8 cellular contexts compared by ENCODE assay signal in genomic region chr3:108590443-108590842, GRCh38. TPM values are rescaled to one million over a fixed set of nuclear protein-coding genes. Genes with fewer than 3 reads are reported as not detected.
DNase-seq lines count a peak whose midpoint lies in the region; ATAC-seq and TF ChIP-seq lines count a peak whose summit lies in the region.

No MANE protein-coding gene starts in this region.

- no peaks in the 10 kb centered on the region for H3K9me2 ChIP-seq in Karpas-422 (replicated peaks; ENCODE audit: insufficient read depth, low read length)

- H3K79me2 ChIP-seq in Karpas-422 (ENCODE audit: low read length) (peaks cover 56% of the 10 kb centered on the region), mammary epithelial cell (ENCODE audit: insufficient read depth, low read length) (peaks cover 43% of the 10 kb centered on the region)

- H3K9me3 ChIP-seq in Caco-2 = no peaks in the 10 kb centered on the region
- H3K9me3 ChIP-seq in Karpas-422 (ENCODE audit: low read length) = no peaks in the 10 kb centered on the region
- H3K9me3 ChIP-seq in mammary epithelial cell (replicated peaks; ENCODE audit: insufficient read depth, low read length) = no peaks in the 10 kb centered on the region

- WGBS in mammary epithelial cell (ENCODE audit: low coverage, missing lambda C conversion rate) = 2% methylated on average over 4 of the region's 4 CpGs

- H3K9ac ChIP-seq in Karpas-422 (ENCODE audit: low read length) (peak overlapping the region; percentile 90), mammary epithelial cell (ENCODE audit: insufficient read depth, low read length) (peak overlapping the region; percentile 95)

- BruUV-seq in Caco-2 (replicated peaks; lab: Mats Ljungman, UMichigan) (no TSS peak), mammary epithelial cell (replicated peaks; lab: Mats Ljungman, UMichigan) (no TSS peak)

- in situ Hi-C loops in mammary epithelial cell (cut with MboI; ENCODE audit: low sequenced_read_pairs in 2 of 2) = no loop called here

- H3K36me3 ChIP-seq in Caco-2 (ENCODE audit: control insufficient read depth, insufficient read depth, low read length) (no peaks in the 10 kb centered on the region), Karpas-422 (ENCODE audit: insufficient read depth, low read length) (peaks cover 15% of the 10 kb centered on the region; the same call in 1 of the 2 replicates), mammary epithelial cell (ENCODE audit: insufficient read depth, low read length) (no peaks in the 10 kb centered on the region)

- H3K27me3 ChIP-seq in Caco-2 (replicated peaks; ENCODE audit: control insufficient read depth, insufficient read depth, low read length) (no peaks in the 10 kb centered on the region), Karpas-422 (ENCODE audit: low read length) (no peaks in the 10 kb centered on the region), mammary epithelial cell (ENCODE audit: insufficient read depth, low read length) (no peaks in the 10 kb centered on the region)

- H3K4me1 ChIP-seq in Caco-2 = no peaks in the 10 kb centered on the region
- peaks cover 36% of the 10 kb centered on the region for H3K4me1 ChIP-seq in Karpas-422 (ENCODE audit: low read length)
- peaks cover 4% of the 10 kb centered on the region for H3K4me1 ChIP-seq in mammary epithelial cell (ENCODE audit: insufficient read depth, low read length)

- H3K27ac ChIP-seq in Karpas-422 (ENCODE audit: low read length) (peak overlapping the region; percentile 87), mammary epithelial cell (ENCODE audit: insufficient read depth, low read depth, low read length) (peak overlapping the region; percentile 96)

- peaks cover 8% of the 10 kb centered on the region for H3K4me1 Mint-ChIP-seq in Caco-2 (ENCODE audit: low read depth, unreplicated experiment)
- peaks cover 17 to 44% (median 34%) of the 10 kb centered on the region in 4 donors for H3K4me1 Mint-ChIP-seq in naive thymus-derived CD8-positive, alpha-beta T cell

- DNase-seq in Caco-2 (no peak), Karpas-422 (peak; percentile 55), mammary epithelial cell (peak; percentile 26), SKM-1 treated with dmso at 0.1 percent for 144 hours (lab: John Stamatoyannopoulos, UW; ENCODE audit: unreplicated experiment) (no peak)
- peak in 6 of 10 donors; percentile 7 to 54 (median 30) for DNase-seq in naive thymus-derived CD8-positive, alpha-beta T cell

- H2AFZ ChIP-seq in Karpas-422 (ENCODE audit: low read length) = no peak overlapping the region
- H2AFZ ChIP-seq in mammary epithelial cell (ENCODE audit: low read depth, low read length) = peak overlapping the region; percentile 58

- peak overlapping the region; percentile 95 for H3K4me3 ChIP-seq in Caco-2 (ENCODE audit: low read depth, low read length)
- peak overlapping the region; percentile 96 for H3K4me3 ChIP-seq in Karpas-422 (ENCODE audit: low read length)
- H3K4me3 ChIP-seq in mammary epithelial cell (replicated peaks in 1 of 3; ENCODE audit: insufficient read depth in 1 of 3, low read depth in 2 of 3, low read length in 3 of 3) = peak overlapping the region; percentile 81 to 96 (median 83)

- ATAC-seq in naive thymus-derived CD8-positive, alpha-beta T cell = peak; percentile 21 to 34
- ATAC-seq in GM18502 (IDR thresholded peaks at IDR 0.05; ENCODE audit: poor library complexity, unreplicated experiment) = no peak
- no peak for ATAC-seq in GM18909 (IDR thresholded peaks at IDR 0.05; ENCODE audit: poor library complexity, unreplicated experiment)
- no peak for ATAC-seq in HG02884 (IDR thresholded peaks at IDR 0.05; ENCODE audit: unreplicated experiment)

- intact Hi-C loops in Caco-2 (cut with micrococcal nuclease; ENCODE audit: unreplicated experiment) = no loop called here
- intact Hi-C loops in mammary epithelial cell (cut with micrococcal nuclease) = no loop called here

- H3K36me3 Mint-ChIP-seq in Caco-2 (ENCODE audit: insufficient read depth, unreplicated experiment) = peaks cover 11% of the 10 kb centered on the region
- no peaks in the 10 kb centered on the region for H3K36me3 Mint-ChIP-seq in naive thymus-derived CD8-positive, alpha-beta T cell

- H4K20me1 ChIP-seq in Karpas-422 (ENCODE audit: insufficient read depth, low read depth, low read length) (no peaks in the 10 kb centered on the region), mammary epithelial cell (ENCODE audit: insufficient read depth, low read length) (no peaks in the 10 kb centered on the region)

- no peaks in the 10 kb centered on the region for H3K9me3 Mint-ChIP-seq in Caco-2 (ENCODE audit: unreplicated experiment)
- H3K9me3 Mint-ChIP-seq in naive thymus-derived CD8-positive, alpha-beta T cell = no peaks in the 10 kb centered on the region

- no peak for TF ChIP-seq CTCF in Caco-2 (IDR thresholded peaks at IDR 0.05; ENCODE audit: insufficient read depth in 1 of 2, low read depth in 1 of 2, low read length in 1 of 2, severe bottlenecking in 1 of 2, unreplicated experiment in 1 of 2)
- TF ChIP-seq CTCF in mammary epithelial cell (conservative IDR thresholded peaks at IDR 0.05 in 1 of 2, IDR thresholded peaks at IDR 0.05 in 1 of 2; ENCODE audit: extremely low read depth in 1 of 2, insufficient read depth in 1 of 2, low read depth in 1 of 2, low read length in 2 of 2) = no peak

- H3K27me3 Mint-ChIP-seq in Caco-2 (ENCODE audit: insufficient read depth, unreplicated experiment) = no peaks in the 10 kb centered on the region
- H3K27me3 Mint-ChIP-seq in naive thymus-derived CD8-positive, alpha-beta T cell = no peaks in the 10 kb centered on the region

- H3K27ac Mint-ChIP-seq in Caco-2 (ENCODE audit: unreplicated experiment) = peak overlapping the region; percentile 98
- peak overlapping the region; percentile 98 to 100 (median 99) for H3K27ac Mint-ChIP-seq in naive thymus-derived CD8-positive, alpha-beta T cell

- H3K4me2 ChIP-seq in Karpas-422 (ENCODE audit: low read depth, low read length, poor library complexity, severe bottlenecking) (peak overlapping the region; percentile 84), mammary epithelial cell (ENCODE audit: insufficient read depth, low read depth, low read length) (peak overlapping the region; percentile 91)

- POLR2A ChIA-PET in Caco-2 (lab: Charles Lee) = interaction anchor here (1.2 kb wide), 1 partner anchor 38 kb away, joined by 4 read pairs; no protein-coding TSS in a partner anchor
- POLR2A ChIA-PET in naive thymus-derived CD8-positive, alpha-beta T cell (lab: Charles Lee) = interaction anchor here (1.3 to 5.7 kb wide), 6 partner anchors 8 to 465 kb away, joined by 3 to 131 read pairs (median 6); no protein-coding TSS in a partner anchor

- H3K4me3 Mint-ChIP-seq in Caco-2 (ENCODE audit: unreplicated experiment) = peak overlapping the region; percentile 88
- H3K4me3 Mint-ChIP-seq in naive thymus-derived CD8-positive, alpha-beta T cell = peak overlapping the region; percentile 95 to 100 (median 98)

- dilution Hi-C loops in mammary epithelial cell (cut with HindIII; ENCODE audit: low sequenced_read_pairs) = no loop called here

- CTCF ChIA-PET in Caco-2 (lab: Charles Lee) = no interaction called here
- CTCF ChIA-PET in mammary epithelial cell (lab: Charles Lee; ENCODE audit: low non-redundant PET) = no interaction called here

RNA-seq across cellular contexts. Expression of gene DZIP3, which starts 0.9 kb away (rescaled TPM):
- 20.9 and 21.2 TPM in 2 replicates for total RNA-seq in Caco-2 (2022)
- 9.3 and 15.7 TPM in 2 replicates for total RNA-seq in Karpas-422 (2014; rRNA removed; shearing (Covaris generic); ENCODE audit: low replicate concordance)
- 1 to 10 TPM; 6.2 to 7.3 TPM for total RNA-seq in mammary epithelial cell
- polyA plus RNA-seq in mammary epithelial cell = 3.1 TPM
- polyA minus RNA-seq in mammary epithelial cell = 4.4 TPM
- total RNA-seq in naive thymus-derived CD8-positive, alpha-beta T cell = 10 to 100 TPM; 15.6 to 18.5 TPM
- polyA plus RNA-seq in naive thymus-derived CD8-positive, alpha-beta T cell = 10 to 100 TPM in 2 of 3 donors, 1 to 10 TPM in 1; 8.9 to 22.5 (median 15.8) TPM

RNA-seq across cellular contexts. Expression of gene CIP2A, which starts 1.2 kb away (rescaled TPM):
- 26.3 and 26.9 TPM in 2 replicates for total RNA-seq in Caco-2 (2022)
- 27.4 and 37.8 TPM in 2 replicates for total RNA-seq in Karpas-422 (2014; rRNA removed; shearing (Covaris generic); ENCODE audit: low replicate concordance)
- 10 to 100 TPM in 1 of 2 donors, 1 to 10 TPM in 1; 6.8 to 24.0 TPM for total RNA-seq in mammary epithelial cell
- 12.3 TPM for polyA plus RNA-seq in mammary epithelial cell
- polyA minus RNA-seq in mammary epithelial cell = 33.6 TPM
- 1 to 10 TPM; 4.8 to 7.8 TPM for total RNA-seq in naive thymus-derived CD8-positive, alpha-beta T cell
- 1 to 10 TPM; 1.7 to 2.9 (median 1.9) TPM for polyA plus RNA-seq in naive thymus-derived CD8-positive, alpha-beta T cell

Comparison
In these comparisons a context has a peak if more than half of its experiments do, and no peak if none do; other contexts are left out.
1. DNase-seq: peak in Karpas-422 (single experiment), mammary epithelial cell (single experiment) and naive thymus-derived CD8-positive, alpha-beta T cell (6 of 10); none in Caco-2 (0 of 2) and SKM-1 treated with dmso at 0.1 percent for 144 hours (single experiment).
2. ATAC-seq: peak in naive thymus-derived CD8-positive, alpha-beta T cell (2 of 2); none in GM18502 (single experiment), GM18909 (single experiment) and HG02884 (single experiment).
3. Peak in every context shown above with its lines, with median percentiles within 50 percentile points of each other: H3K4me3 ChIP-seq.